In genomic region chr11:120217526-120217925, GRCh38 we compare ENCODE assay signal across 24 cellular contexts. TPM values are rescaled to one million over a fixed set of nuclear protein-coding genes. Genes with fewer than 3 reads are reported as not detected.
A peak's percentile ranks its signal among the peaks of the same experiment; 100 is the strongest.
DNase-seq lines count a peak whose midpoint lies in the region; ATAC-seq and TF ChIP-seq lines count a peak whose summit lies in the region.
"Had no signal": no experiment of that assay in that cellular context is flagged by ENCODE, and none has a peak within 500 bp of the region (broad histone marks: within the 10 kb centered on the region; RNA-seq: fewer than 3 reads in every experiment).

No MANE protein-coding gene starts in this region.

- intact Hi-C loops in dorsolateral prefrontal cortex (cut with DNase I), result no loop called here

- DNase-seq in dorsolateral prefrontal cortex, result no peak
- no peak for DNase-seq in nephron progenitor cell
- DNase-seq in suprapubic skin (ENCODE audit: low spot score in 2 of 2), result no peak
- DNase-seq in activated CD4-positive, CD25-positive, alpha-beta regulatory T cell treated with anti-CD3 and anti-CD28 coated beads, Interleukin-2, amount 50 U/mL, for 72 hours, result no peak
- DNase-seq in foreskin fibroblast, result no peak
- DNase-seq: activated CD4-positive, alpha-beta T cell treated with anti-CD3 and anti-CD28 coated beads, Interleukin-2, amount 10 ng/mL, durations not matched to agents 7 days and 5 days; activated CD8-positive, alpha-beta memory T cell treated with anti-CD3 and anti-CD28 coated beads, Interleukin-2, amount 10 ng/mL, durations not matched to agents 7 days and 5 days; activated naive CD4-positive, alpha-beta T cell treated with anti-CD3 and anti-CD28 coated beads, Interleukin-2, amount 10 ng/mL, durations not matched to agents 7 days and 5 days; H9; NCI-H1048; stimulated activated CD4-positive, alpha-beta T cell treated with anti-CD3 and anti-CD28 coated beads, Interleukin-2, amount 100 ng/mL, for 24 hours; T-helper 2 cell; thyroid gland; WERI-Rb-1 had no signal

- H3K4me3 ChIP-seq in dorsolateral prefrontal cortex, result peak overlapping the region in 3 of 59 donors; percentile 1 to 4 (median 1)
- no peak overlapping the region for H3K4me3 ChIP-seq in suprapubic skin
- no peak overlapping the region for H3K4me3 ChIP-seq in foreskin fibroblast (ENCODE audit: low read depth in 1 of 2, low read length in 2 of 2)
- H3K4me3 ChIP-seq: lung, prostate gland, smooth muscle cell, thyroid gland had no signal

- H3K9me3 ChIP-seq in suprapubic skin, result no peaks in the 10 kb centered on the region
- H3K9me3 ChIP-seq: ascending aorta, prostate gland, thyroid gland had no signal

- H3K27me3 Mint-ChIP-seq in nephron progenitor cell (ENCODE audit: low read depth, poor library complexity), result peaks cover 53% of the 10 kb centered on the region
- H3K27me3 Mint-ChIP-seq: central memory CD8-positive, alpha-beta T cell had no signal

- H3K4me1 Mint-ChIP-seq in nephron progenitor cell, result peaks cover 69% of the 10 kb centered on the region
- H3K4me1 Mint-ChIP-seq: central memory CD8-positive, alpha-beta T cell had no signal

- no peak for ATAC-seq in HG03175 (IDR thresholded peaks at IDR 0.05; ENCODE audit: unreplicated experiment)
- ATAC-seq: activated CD8-positive, alpha-beta memory T cell treated with anti-CD3 and anti-CD28 coated beads, Interleukin-2, amount 10 ng/mL, durations not matched to agents 7 days and 5 days; SK-N-SH treated with all-trans-retinoic acid at 6 μM for 48 hours had no signal

- TF ChIP-seq POLR2A in suprapubic skin (IDR thresholded peaks at IDR 0.05), result no peak

- peaks cover 6% of the 10 kb centered on the region for H3K36me3 Mint-ChIP-seq in nephron progenitor cell (ENCODE audit: low read depth)
- H3K36me3 Mint-ChIP-seq: activated CD8-positive, alpha-beta memory T cell treated with anti-CD3 and anti-CD28 coated beads, Interleukin-2, amount 10 ng/mL, durations not matched to agents 7 days and 5 days; activated naive CD4-positive, alpha-beta T cell treated with anti-CD3 and anti-CD28 coated beads, Interleukin-2, amount 10 ng/mL, durations not matched to agents 7 days and 5 days had no signal

- H3K27ac Mint-ChIP-seq in nephron progenitor cell, result no peak overlapping the region
- H3K27ac Mint-ChIP-seq: activated CD4-positive, alpha-beta T cell treated with anti-CD3 and anti-CD28 coated beads, Interleukin-2, amount 10 ng/mL, durations not matched to agents 7 days and 5 days; activated CD8-positive, alpha-beta memory T cell treated with anti-CD3 and anti-CD28 coated beads, Interleukin-2, amount 10 ng/mL, durations not matched to agents 7 days and 5 days; activated naive CD4-positive, alpha-beta T cell treated with anti-CD3 and anti-CD28 coated beads, Interleukin-2, amount 10 ng/mL, durations not matched to agents 7 days and 5 days; H9 had no signal

- TF ChIP-seq CTCF in dorsolateral prefrontal cortex (IDR thresholded peaks at IDR 0.05 in 54 of 56, conservative IDR thresholded peaks at IDR 0.05 in 2 of 56; ENCODE audit: low read depth in 1 of 56, partially characterized antibody in 56 of 56) (no peak), nephron progenitor cell (IDR thresholded peaks at IDR 0.05) (no peak), suprapubic skin (IDR thresholded peaks at IDR 0.05) (no peak), foreskin fibroblast (IDR thresholded peaks at IDR 0.05; ENCODE audit: low read depth, low read length) (no peak)

- TF ChIP-seq EP300 in suprapubic skin (IDR thresholded peaks at IDR 0.05), result no peak

- no peaks in the 10 kb centered on the region for H3K9me3 Mint-ChIP-seq in nephron progenitor cell
- H3K9me3 Mint-ChIP-seq: activated CD4-positive, alpha-beta T cell treated with anti-CD3 and anti-CD28 coated beads, Interleukin-2, amount 10 ng/mL, durations not matched to agents 7 days and 5 days; activated naive CD4-positive, alpha-beta T cell treated with anti-CD3 and anti-CD28 coated beads, Interleukin-2, amount 10 ng/mL, durations not matched to agents 7 days and 5 days; CD14-positive monocyte; central memory CD8-positive, alpha-beta T cell; H9 had no signal

- H3K27me3 ChIP-seq in dorsolateral prefrontal cortex (no peaks in the 10 kb centered on the region), suprapubic skin (no peaks in the 10 kb centered on the region)
- H3K27me3 ChIP-seq: ascending aorta, thyroid gland had no signal

- H3K27ac ChIP-seq in angular gyrus (ENCODE audit: low read depth, low read length), result peak overlapping the region; percentile 93
- peak overlapping the region; percentile 10 to 98 (median 90) for H3K27ac ChIP-seq in dorsolateral prefrontal cortex
- peak overlapping the region; percentile 40 for H3K27ac ChIP-seq in suprapubic skin
- H3K27ac ChIP-seq: epithelial cell of prostate, WERI-Rb-1 had no signal

- H3K4me3 Mint-ChIP-seq in nephron progenitor cell, result peak overlapping the region; percentile 57
- H3K4me3 Mint-ChIP-seq: activated CD4-positive, alpha-beta T cell treated with anti-CD3 and anti-CD28 coated beads, Interleukin-2, amount 10 ng/mL, durations not matched to agents 7 days and 5 days; activated CD8-positive, alpha-beta memory T cell treated with anti-CD3 and anti-CD28 coated beads, Interleukin-2, amount 10 ng/mL, durations not matched to agents 7 days and 5 days; activated naive CD4-positive, alpha-beta T cell treated with anti-CD3 and anti-CD28 coated beads, Interleukin-2, amount 10 ng/mL, durations not matched to agents 7 days and 5 days; CD14-positive monocyte; central memory CD8-positive, alpha-beta T cell; H9 had no signal

- peaks cover 77% of the 10 kb centered on the region for H3K4me1 ChIP-seq in suprapubic skin

- no peaks in the 10 kb centered on the region for H3K36me3 ChIP-seq in suprapubic skin
- H3K36me3 ChIP-seq: ascending aorta, prostate gland, thyroid gland, WERI-Rb-1 had no signal

- 84% methylated on average over 12 of the region's 12 CpGs for WGBS in suprapubic skin

RNA-seq across cellular contexts. Expression of gene OAF, which starts 6.7 kb away (rescaled TPM):
- total RNA-seq in dorsolateral prefrontal cortex, result 10 to 100 TPM; 14.2 to 80.0 (median 30.6) TPM
- 10 to 100 TPM in 3 of 4 donors, 1 to 10 TPM in 1; 5.0 to 13.0 (median 10.8) TPM for total RNA-seq in suprapubic skin

RNA-seq across cellular contexts. Expression of gene POU2F3, which starts 22.4 kb away (rescaled TPM):
- 1 to 10 TPM in 4 of 120 experiments, under 1 TPM in 23, not detected in 93; 0.12 to 2.2 (median 0.46) TPM for total RNA-seq in dorsolateral prefrontal cortex
- total RNA-seq in suprapubic skin, result 100 to 1,000 TPM in 2 of 4 donors, 10 to 100 TPM in 2; 58.2 to 219 (median 105) TPM
- total RNA-seq: activated CD4-positive, alpha-beta T cell treated with anti-CD3 and anti-CD28 coated beads, Interleukin-2, amount 10 ng/mL, durations not matched to agents 7 days and 5 days; activated CD8-positive, alpha-beta memory T cell treated with anti-CD3 and anti-CD28 coated beads, Interleukin-2, amount 10 ng/mL, durations not matched to agents 7 days and 5 days; ascending aorta had no signal

Comparison
In these comparisons a context has a peak if more than half of its experiments do, and no peak if none do; other contexts are left out.
1. H3K27ac ChIP-seq: peak in every context shown above with its lines; median percentile 93 in angular gyrus; 90 in dorsolateral prefrontal cortex; 40 in suprapubic skin.
2. RNA of gene POU2F3, which starts 22.4 kb away (total RNA-seq): 58.2 to 219 TPM in suprapubic skin; 0.12 to 2.2 TPM in dorsolateral prefrontal cortex; every median in the first group is over 10 times any median in the second.